Comparison of ENCODE assay signal across 1 cellular context in genomic region chr12:109358154-109358869, GRCh38.
TF ChIP-seq lines count a peak whose summit lies in the region.

No MANE protein-coding gene starts in this region.

TF ChIP-seq in HepG2, 621 proteins besides CTCF, POLR2A, EP300 and RAD21:
- no peak for TF ChIP-seq THAP7 (CRISPR knock-in tag; IDR thresholded peaks at IDR 0.05)
- TF ChIP-seq BCL6 (CRISPR knock-in tag; IDR thresholded peaks at IDR 0.05), result no peak
- TF ChIP-seq MBNL3 (CRISPR knock-in tag; conservative IDR thresholded peaks at IDR 0.05), result no peak
- no peak for TF ChIP-seq CCDC6 (CRISPR knock-in tag; IDR thresholded peaks at IDR 0.05)
- no peak for TF ChIP-seq ZBTB21 (CRISPR knock-in tag; IDR thresholded peaks at IDR 0.05)
- no peak for TF ChIP-seq RARG (CRISPR knock-in tag; IDR thresholded peaks at IDR 0.05; ENCODE audit: low read depth)
- TF ChIP-seq KMT2A (CRISPR knock-in tag; IDR thresholded peaks at IDR 0.05), result no peak
- TF ChIP-seq ZNF709 (CRISPR knock-in tag; IDR thresholded peaks at IDR 0.05), result no peak
- no peak for TF ChIP-seq SATB2 (CRISPR knock-in tag; IDR thresholded peaks at IDR 0.05)
- no peak for TF ChIP-seq ZFP62 (CRISPR knock-in tag; IDR thresholded peaks at IDR 0.05)
- TF ChIP-seq SNRNP70 (IDR thresholded peaks at IDR 0.05; ENCODE audit: low read depth, low read length), result no peak
- no peak for TF ChIP-seq RORA (CRISPR knock-in tag; IDR thresholded peaks at IDR 0.05)
- TF ChIP-seq HBP1 (CRISPR knock-in tag; IDR thresholded peaks at IDR 0.05; ENCODE audit: low read depth), result no peak
- TF ChIP-seq RAD51 (IDR thresholded peaks at IDR 0.05; ENCODE audit: borderline replicate concordance), result no peak
- TF ChIP-seq SMAD1 (CRISPR knock-in tag; IDR thresholded peaks at IDR 0.05; ENCODE audit: borderline replicate concordance, low read depth), result no peak
- TF ChIP-seq, protein P1, sequence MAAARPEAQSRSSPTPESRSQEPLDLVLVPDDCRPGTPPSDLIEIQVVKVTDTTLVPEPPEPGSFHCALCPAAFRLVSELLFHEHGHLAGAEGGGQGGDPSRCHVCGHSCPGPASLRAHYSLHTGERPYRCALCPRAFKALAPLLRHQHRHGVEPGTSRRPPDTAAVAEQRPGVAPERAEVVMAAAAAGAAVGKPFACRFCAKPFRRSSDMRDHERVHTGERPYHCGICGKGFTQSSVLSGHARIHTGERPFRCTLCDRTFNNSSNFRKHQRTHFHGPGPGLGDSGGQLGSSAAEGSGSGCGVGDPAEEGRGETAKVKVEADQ (CRISPR knock-in tag; IDR thresholded peaks at IDR 0.05; ENCODE audit: borderline replicate concordance), result no peak
- TF ChIP-seq SP1 (IDR thresholded peaks at IDR 0.05), result no peak
- TF ChIP-seq SP1 (CRISPR knock-in tag; IDR thresholded peaks at IDR 0.05), result no peak
